ENCODE assay signal across 1 cellular context in genomic region chr1:89510061-89510460, GRCh38.
TF ChIP-seq lines count a peak whose summit lies in the region.

No MANE protein-coding gene starts in this region.

TF ChIP-seq in HEK293, 187 proteins besides CTCF, POLR2A, EP300 and RAD21 (continued from another document):
- 0 out of 2 replicates have a peak, but pooled peaks have one; percentile 57 for TF ChIP-seq ZNF280D (tag by site-specific recombination; IDR thresholded peaks at IDR 0.05)
TF ChIP-seq in HEK293: peak in this region for 2; not testable (repeated sequence) for 185.
